In genomic region chr22:41544671-41545476, GRCh38 we compare ENCODE assay signal across 8 cellular contexts. TPM values are rescaled to one million over a fixed set of nuclear protein-coding genes. Genes with fewer than 3 reads are reported as not detected.
DNase-seq lines count a peak whose midpoint lies in the region; ATAC-seq and TF ChIP-seq lines count a peak whose summit lies in the region.

No MANE protein-coding gene starts in this region.

- no peak for TF ChIP-seq CTCF in SU-DHL-6 (IDR thresholded peaks at IDR 0.05; ENCODE audit: insufficient read depth, low read length, poor library complexity, severe bottlenecking)
- no peak for TF ChIP-seq CTCF in hepatocyte (IDR thresholded peaks at IDR 0.05; ENCODE audit: poor library complexity)
- TF ChIP-seq CTCF in stomach (IDR thresholded peaks at IDR 0.05), result no peak

- no peaks in the 10 kb centered on the region for H3K27me3 ChIP-seq in SU-DHL-6 (ENCODE audit: low read length)
- H3K27me3 ChIP-seq in hepatocyte, result no peaks in the 10 kb centered on the region
- H3K27me3 ChIP-seq in stomach, result no peaks in the 10 kb centered on the region

- H3K27ac ChIP-seq in SU-DHL-6 (ENCODE audit: low read depth, low read length), result no peak overlapping the region
- H3K27ac ChIP-seq in hepatocyte, result peak overlapping the region; percentile 45
- peak overlapping the region in 4 of 5 donors; percentile 88 to 92 (median 91) for H3K27ac ChIP-seq in stomach

- H3K79me2 ChIP-seq in SU-DHL-6 (ENCODE audit: insufficient read depth, low read length) (peaks cover 44% of the 10 kb centered on the region), hepatocyte (peaks cover 44% of the 10 kb centered on the region)

- WGBS in hepatocyte (ENCODE audit: low lambda C conversion rate, missing lambda C conversion rate), result 42% methylated on average over 21 of the region's 21 CpGs
- WGBS in stomach, 5 donors, result 19 to 25% (median 22%) methylated on average over 21 of the region's 21 CpGs

- no peak for TF ChIP-seq POLR2A in stomach (IDR thresholded peaks at IDR 0.05)

- H3K9me3 ChIP-seq in SU-DHL-6 (ENCODE audit: insufficient read depth, low read length) (no peaks in the 10 kb centered on the region), hepatocyte (ENCODE audit: low read depth) (no peaks in the 10 kb centered on the region), stomach (no peaks in the 10 kb centered on the region)

- H3K4me2 ChIP-seq in SU-DHL-6 (ENCODE audit: low read depth, low read length, poor library complexity, severe bottlenecking) (peak overlapping the region; percentile 64), hepatocyte (peak overlapping the region; percentile 73)

- peak overlapping the region; percentile 43 for H2AFZ ChIP-seq in SU-DHL-6 (ENCODE audit: low read depth, low read length, severe bottlenecking)
- H2AFZ ChIP-seq in hepatocyte, result peak overlapping the region; percentile 41

- H3K36me3 ChIP-seq in SU-DHL-6 (ENCODE audit: low read length), result no peaks in the 10 kb centered on the region
- no peaks in the 10 kb centered on the region for H3K36me3 ChIP-seq in hepatocyte (replicated peaks; ENCODE audit: insufficient read depth, low read depth)
- peaks cover 7 to 14% (median 7%) of the 10 kb centered on the region in 4 donors for H3K36me3 ChIP-seq in stomach

- TF ChIP-seq EP300 in stomach (IDR thresholded peaks at IDR 0.05), result no peak

- H3K4me1 ChIP-seq in hepatocyte (ENCODE audit: insufficient read depth) (peaks cover 22% of the 10 kb centered on the region), stomach (peaks cover 11 to 46% (median 39%) of the 10 kb centered on the region in 4 donors)

- peak; percentile 41 for DNase-seq in activated CD4-positive, alpha-beta T cell treated with anti-CD3 and anti-CD28 coated beads for 48 hours
- no peak for DNase-seq in activated CD4-positive, alpha-beta T cell treated with anti-CD3 and anti-CD28 coated beads, Interleukin-2, amount 50 U/mL, for 1 hour
- DNase-seq in hepatocyte (ENCODE audit: low spot score) (no peak), stomach (no peak), retina (no peak), cerebellum (ENCODE audit: low spot score) (no peak)

- H3F3A ChIP-seq in SU-DHL-6 (ENCODE audit: insufficient read depth), result peaks cover 8% of the 10 kb centered on the region; the same call in 1 of the 2 replicates

- intact Hi-C loops in stomach (cut with DNase I; ENCODE audit: low total_unique reads), result loop anchor here (10.0 kb wide), 1 partner anchor 50 kb away; no protein-coding TSS in a partner anchor

- ATAC-seq in GM18858 (IDR thresholded peaks at IDR 0.05; ENCODE audit: unreplicated experiment), result no peak

- no peaks in the 10 kb centered on the region for H4K20me1 ChIP-seq in SU-DHL-6 (ENCODE audit: low read depth, low read length)
- H4K20me1 ChIP-seq in hepatocyte (ENCODE audit: insufficient read depth, poor library complexity, severe bottlenecking), result peaks cover 20% of the 10 kb centered on the region

- peak overlapping the region; percentile 84 for H3K9ac ChIP-seq in SU-DHL-6 (ENCODE audit: low read length)

- H3K4me3 ChIP-seq in SU-DHL-6 (ENCODE audit: insufficient read depth, low read length, poor library complexity, severe bottlenecking), result peak overlapping the region; percentile 55
- H3K4me3 ChIP-seq in hepatocyte, result no peak overlapping the region
- peak overlapping the region; percentile 72 to 97 (median 83) for H3K4me3 ChIP-seq in stomach

- H3K9me2 ChIP-seq in SU-DHL-6 (replicated peaks; ENCODE audit: insufficient read depth, low read length), result no peaks in the 10 kb centered on the region
- no peaks in the 10 kb centered on the region for H3K9me2 ChIP-seq in hepatocyte (replicated peaks; ENCODE audit: insufficient read depth)

RNA-seq across cellular contexts. Expression of gene POLR3H, which starts 0.6 kb away (rescaled TPM):
- total RNA-seq in hepatocyte (14.5 and 17.5 TPM in 2 replicates), stomach (10 to 100 TPM in 2 of 5 donors, 1 to 10 TPM in 3; 2.6 to 13.4 (median 7.1) TPM), cerebellum (24.4 TPM)
- polyA plus RNA-seq in hepatocyte (37.4 and 41.1 TPM in 2 replicates), stomach (10 to 100 TPM; 16.6 to 21.7 (median 16.7) TPM)

RNA-seq across cellular contexts. Expression of gene CSDC2, which starts 15.9 kb away (rescaled TPM):
- 1.7 and 2.7 TPM in 2 replicates for total RNA-seq in hepatocyte
- 5.0 and 5.4 TPM in 2 replicates for polyA plus RNA-seq in hepatocyte
- total RNA-seq in stomach, result 1 to 10 TPM in 3 of 5 donors, under 1 TPM in 1, not detected in 1; 0.89 to 6.5 (median 1.4) TPM
- 1 to 10 TPM; 1.8 to 5.5 (median 2.8) TPM for polyA plus RNA-seq in stomach
- 9.1 TPM for total RNA-seq in cerebellum

RNA-seq across cellular contexts. Expression of gene PMM1, which starts 44.8 kb away (rescaled TPM):
- total RNA-seq in hepatocyte (36.5 and 42.3 TPM in 2 replicates), stomach (100 to 1,000 TPM in 1 of 5 donors, 10 to 100 TPM in 4; 15.2 to 131 (median 41.9) TPM), cerebellum (13.9 TPM)
- polyA plus RNA-seq in hepatocyte (66.1 and 68.7 TPM in 2 replicates), stomach (100 to 1,000 TPM in 2 of 3 donors, 10 to 100 TPM in 1; 54.6 to 126 (median 102) TPM)
